In genomic region chr1:84013708-84014107, GRCh38 we compare ENCODE assay signal across 28 cellular contexts.
"Had no signal": no experiment of that assay in that cellular context is flagged by ENCODE, and none has a peak within 500 bp of the region (broad histone marks: within the 10 kb centered on the region; RNA-seq: fewer than 3 reads in every experiment).

No MANE protein-coding gene starts in this region.

- H3K4me3 ChIP-seq: coronary artery, dorsolateral prefrontal cortex, esophagus muscularis mucosa, esophagus squamous epithelium, gastrocnemius medialis, gastroesophageal sphincter, heart left ventricle, heart right ventricle, hepatocyte had no signal

- H2AFZ ChIP-seq: hepatocyte had no signal

- H3K9me3 ChIP-seq: esophagus muscularis mucosa, esophagus squamous epithelium, gastrocnemius medialis, gastroesophageal sphincter, heart left ventricle had no signal

- ATAC-seq: effector memory CD8-positive, alpha-beta T cell; esophagus mucosa; foreskin keratinocyte; gastrocnemius medialis; gastroesophageal sphincter; heart left ventricle; heart right ventricle had no signal

- H3K4me2 ChIP-seq: hepatocyte had no signal

- FAIRE-seq: endometrium, endothelial cell of umbilical vein, frontal cortex had no signal

- H3K36me3 ChIP-seq: esophagus muscularis mucosa, esophagus squamous epithelium, gastrocnemius medialis, gastroesophageal sphincter, heart left ventricle, heart right ventricle had no signal

- DNase-seq: cortex of kidney; dermis blood vessel endothelial cell; dorsolateral prefrontal cortex; effector CD4-positive, alpha-beta T cell; effector CD8-positive, alpha-beta T cell; effector memory CD4-positive, alpha-beta T cell; effector memory CD8-positive, alpha-beta T cell; endodermal cell; erythroblast; esophagus squamous epithelium; foreskin fibroblast; foreskin keratinocyte; foreskin melanocyte; gastrocnemius medialis; glutamatergic neuron; head of caudate nucleus; heart left ventricle; heart right ventricle; hippocampal formation had no signal

- H3K4me1 ChIP-seq: esophagus muscularis mucosa, gastrocnemius medialis, gastroesophageal sphincter, heart left ventricle, heart right ventricle had no signal

- H3K27ac ChIP-seq: coronary artery, dorsolateral prefrontal cortex, epithelial cell of prostate, esophagus muscularis mucosa, esophagus squamous epithelium, foreskin keratinocyte, gastrocnemius medialis, gastroesophageal sphincter, heart left ventricle, heart right ventricle, hepatocyte had no signal

- H3K27me3 ChIP-seq: dorsolateral prefrontal cortex, esophagus muscularis mucosa, esophagus squamous epithelium, foreskin keratinocyte, gastrocnemius medialis, gastroesophageal sphincter, heart left ventricle, hepatocyte had no signal

- H3K79me2 ChIP-seq: hepatocyte had no signal
